Comparison of ENCODE assay signal across 13 cellular contexts in the genomic region with DNA sequence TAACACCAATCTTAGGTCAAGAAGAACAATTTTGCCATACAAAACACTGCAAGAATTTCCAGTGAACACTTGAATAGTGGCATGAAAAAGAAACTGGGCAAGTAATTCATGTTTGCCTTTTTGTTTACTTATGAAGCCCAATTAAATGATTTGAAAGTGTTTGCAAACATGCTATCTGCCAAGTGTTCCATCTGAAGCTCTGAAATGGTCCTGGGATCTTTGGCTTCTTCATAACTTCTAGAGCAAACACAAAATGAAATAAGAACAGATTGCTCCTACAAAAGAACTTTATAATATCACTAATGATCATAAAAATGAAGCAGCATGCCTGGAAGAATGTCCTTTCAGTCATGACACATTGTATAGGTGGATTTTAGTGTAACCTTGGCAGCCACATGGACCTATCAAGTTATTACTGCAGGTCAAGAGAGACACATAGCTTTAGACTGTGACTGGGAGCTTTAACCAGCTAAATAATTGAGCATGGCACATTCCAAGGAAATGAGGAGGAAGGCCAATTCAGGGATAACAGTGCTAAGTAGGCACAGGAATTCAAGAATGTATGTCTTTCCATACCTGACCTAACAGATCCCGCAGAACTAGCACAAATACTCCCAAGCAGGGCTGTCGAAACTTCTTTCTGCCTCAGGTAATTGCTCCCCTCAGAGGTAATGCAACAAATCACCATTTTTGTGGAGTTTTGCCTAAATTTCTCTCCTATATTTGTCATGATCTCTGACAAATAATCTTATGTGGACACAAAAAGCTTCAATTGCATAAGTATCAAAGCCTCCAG.
"Had no signal": no experiment of that assay in that cellular context is flagged by ENCODE, and none has a peak within 500 bp of the region (broad histone marks: within the 10 kb centered on the region; RNA-seq: fewer than 3 reads in every experiment).

No MANE protein-coding gene starts in this region.

- ATAC-seq: activated T-cell treated with anti-CD3 and anti-CD28 coated beads, Interleukin-2, amount 50 U/mL, for 4 hours; left ventricle myocardium superior; stimulated activated naive CD8-positive, alpha-beta T cell treated with anti-CD3 and anti-CD28 coated beads, Interleukin-15, amount 100 ng/mL, for 72 hours had no signal

- H3K4me3 ChIP-seq: breast epithelium, esophagus squamous epithelium, ovary, testis had no signal

- H3K27ac ChIP-seq: breast epithelium, esophagus squamous epithelium, ovary, testis had no signal

- H3K4me1 ChIP-seq: breast epithelium, testis had no signal

- H3K9me3 ChIP-seq: breast epithelium, esophagus squamous epithelium, ovary, testis had no signal

- DNase-seq: activated CD4-positive, alpha-beta memory T cell treated with anti-CD3 and anti-CD28 coated beads for 36 hours; activated effector memory CD4-positive, alpha-beta T cell treated with anti-CD3 and anti-CD28 coated beads, Interleukin-2, amount 50 U/mL, for 16 hours; activated T-cell treated with anti-CD3 and anti-CD28 coated beads, Interleukin-2, amount 50 U/mL, for 4 hours; esophagus squamous epithelium; foreskin melanocyte; head of caudate nucleus; left ventricle myocardium superior; ovary; stimulated activated CD4-positive, alpha-beta T cell treated with anti-CD3 and anti-CD28 coated beads, Interleukin-15, amount 100 ng/mL, for 24 hours; stimulated activated CD4-positive, alpha-beta T cell treated with anti-CD3 and anti-CD28 coated beads, Interleukin-4, amount 100 ng/mL, for 4 hours; stimulated activated naive CD8-positive, alpha-beta T cell treated with anti-CD3 and anti-CD28 coated beads, Interleukin-15, amount 100 ng/mL, for 72 hours; testis had no signal

- H3K36me3 ChIP-seq: breast epithelium, ovary had no signal

- H3K27me3 ChIP-seq: breast epithelium, esophagus squamous epithelium, ovary, testis had no signal
